16 cellular contexts compared by ENCODE assay signal in the genomic region with DNA sequence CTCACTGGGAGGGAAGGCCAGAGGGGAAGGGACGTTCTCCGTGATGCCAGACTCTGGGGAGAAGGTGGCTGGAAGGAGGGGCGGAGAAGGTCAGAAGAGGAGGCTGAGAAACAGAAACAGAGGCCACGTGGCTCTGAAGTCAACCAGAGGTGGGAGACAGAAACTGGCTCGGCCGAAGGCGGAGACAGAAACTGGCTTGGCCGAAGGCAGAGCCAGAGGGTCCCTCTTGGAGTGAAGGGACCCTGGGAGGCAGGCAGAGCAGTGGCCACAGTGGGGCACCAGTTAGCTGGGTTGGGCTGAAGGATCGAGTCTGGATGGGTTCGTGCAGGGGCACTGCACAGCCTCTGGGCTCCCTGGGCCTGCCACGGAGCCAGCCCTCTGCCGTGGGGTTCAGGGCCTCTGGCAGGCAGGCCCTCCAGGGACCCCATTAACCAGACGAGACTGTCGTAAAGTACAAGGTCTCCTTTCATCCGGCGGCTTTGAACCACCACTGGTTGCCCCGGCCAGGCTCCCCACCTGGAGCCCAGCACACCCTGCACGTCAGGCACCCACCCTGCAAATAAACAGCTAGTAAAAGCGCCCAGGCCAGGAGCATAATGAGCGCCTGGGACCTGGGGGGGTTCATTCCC.
A peak's percentile ranks its signal among the peaks of the same experiment; 100 is the strongest.
DNase-seq lines count a peak whose midpoint lies in the region; ATAC-seq, FAIRE-seq and TF ChIP-seq lines count a peak whose summit lies in the region.
"Had no signal": no experiment of that assay in that cellular context is flagged by ENCODE, and none has a peak within 500 bp of the region (broad histone marks: within the 10 kb centered on the region; RNA-seq: fewer than 3 reads in every experiment).

No MANE protein-coding gene starts in this region.

- H3K27me3 Mint-ChIP-seq in activated naive CD8-positive, alpha-beta T cell treated with anti-CD3 and anti-CD28 coated beads, Interleukin-2, amount 50 U/mL, for 24 hours: peaks cover 2% of the 10 kb centered on the region

- no peak overlapping the region for H3K4me3 ChIP-seq in kidney (ENCODE audit: low read length in 2 of 2)
- H3K4me3 ChIP-seq in aorta (ENCODE audit: low read length in 2 of 2): no peak overlapping the region
- H3K4me3 ChIP-seq: heart left ventricle, SJSA1 had no signal

- no peaks in the 10 kb centered on the region for H3K36me3 Mint-ChIP-seq in activated naive CD8-positive, alpha-beta T cell treated with anti-CD3 and anti-CD28 coated beads, Interleukin-2, amount 50 U/mL, for 24 hours (ENCODE audit: low read depth)
- H3K36me3 Mint-ChIP-seq: mesothelial cell of epicardium had no signal

- H3K9me3 Mint-ChIP-seq in activated naive CD8-positive, alpha-beta T cell treated with anti-CD3 and anti-CD28 coated beads, Interleukin-2, amount 50 U/mL, for 24 hours: no peaks in the 10 kb centered on the region
- H3K9me3 Mint-ChIP-seq: mesothelial cell of epicardium had no signal

- no peak for ATAC-seq in Right ventricle myocardium inferior
- ATAC-seq in activated naive CD8-positive, alpha-beta T cell treated with anti-CD3 and anti-CD28 coated beads, Interleukin-2, amount 50 U/mL, for 24 hours: peak; percentile 9
- ATAC-seq in aorta (ENCODE audit: low FRiP score): peak; percentile 31
- no peak for ATAC-seq in HG02973 (IDR thresholded peaks at IDR 0.05; ENCODE audit: unreplicated experiment)
- no peak for ATAC-seq in GM21390 (IDR thresholded peaks at IDR 0.05; ENCODE audit: unreplicated experiment)

- intact Hi-C loops in cardiac septum (cut with DNase I) (no loop called here), Right ventricle myocardium inferior (cut with DNase I) (no loop called here), kidney (cut with DNase I) (no loop called here), aorta (cut with DNase I) (no loop called here)

- 84 to 87% methylated on average over 20 of the region's 20 CpGs for WGBS in aorta, 2 donors

- H3K27me3 ChIP-seq in aorta (ENCODE audit: control insufficient read depth in 1 of 2, insufficient read depth in 2 of 2, low read length in 1 of 2): no peaks in the 10 kb centered on the region
- H3K27me3 ChIP-seq: heart left ventricle, SJSA1 had no signal

- no peaks in the 10 kb centered on the region for H3K9me3 ChIP-seq in kidney (ENCODE audit: control insufficient read depth in 1 of 2, low read length in 2 of 2)
- H3K9me3 ChIP-seq in aorta (ENCODE audit: control insufficient read depth, low read length): no peaks in the 10 kb centered on the region
- H3K9me3 ChIP-seq: heart left ventricle, SJSA1 had no signal

- peak; percentile 61 for DNase-seq in cardiac septum (ENCODE audit: low spot score)
- no peak for DNase-seq in Right ventricle myocardium inferior (ENCODE audit: missing footprints)
- no peak for DNase-seq in activated naive CD8-positive, alpha-beta T cell treated with anti-CD3 and anti-CD28 coated beads, Interleukin-2, amount 50 U/mL, for 24 hours
- DNase-seq in kidney: peak; percentile 49
- DNase-seq in aorta: peak in 1 of 2 donors; percentile 59
- no peak for DNase-seq in NCI-H2081 treated with DMSO at 0.1 percent for 48 hours (lab: John Stamatoyannopoulos, UW)
- DNase-seq: MV-4-11; stimulated activated CD4-positive, alpha-beta T cell treated with anti-CD3 and anti-CD28 coated beads, Interleukin-2, amount 100 ng/mL, for 24 hours; stimulated activated naive CD4-positive, alpha-beta T cell had no signal

- FAIRE-seq in kidney (lab: Jason Lieb, UNC): no peak
- FAIRE-seq: endometrium had no signal

- TF ChIP-seq CTCF in kidney (IDR thresholded peaks at IDR 0.05; ENCODE audit: borderline replicate concordance, extremely low read depth, insufficient read depth): no peak

- H3K27ac Mint-ChIP-seq in activated naive CD8-positive, alpha-beta T cell treated with anti-CD3 and anti-CD28 coated beads, Interleukin-2, amount 50 U/mL, for 24 hours: no peak overlapping the region
- H3K27ac Mint-ChIP-seq: mesothelial cell of epicardium had no signal

- H3K36me3 ChIP-seq in kidney (ENCODE audit: control insufficient read depth in 1 of 2, insufficient read depth in 2 of 2, low read length in 2 of 2) (no peaks in the 10 kb centered on the region), aorta (ENCODE audit: control insufficient read depth in 1 of 2, insufficient read depth in 2 of 2, low read length in 1 of 2) (no peaks in the 10 kb centered on the region)

- no peak overlapping the region for H3K4me3 Mint-ChIP-seq in activated naive CD8-positive, alpha-beta T cell treated with anti-CD3 and anti-CD28 coated beads, Interleukin-2, amount 50 U/mL, for 24 hours
- H3K4me3 Mint-ChIP-seq: mesothelial cell of epicardium had no signal

- H3K4me1 ChIP-seq in kidney (ENCODE audit: control insufficient read depth in 1 of 2, insufficient read depth in 1 of 2, low read depth in 1 of 2, low read length in 2 of 2): no peaks in the 10 kb centered on the region
- H3K4me1 ChIP-seq in aorta (ENCODE audit: control insufficient read depth in 1 of 2, insufficient read depth in 2 of 2, low read length in 2 of 2): no peaks in the 10 kb centered on the region
- H3K4me1 ChIP-seq: heart left ventricle had no signal

- H3K27ac ChIP-seq in kidney (ENCODE audit: low read depth in 2 of 2, low read length in 2 of 2) (no peak overlapping the region), aorta (ENCODE audit: low read depth in 1 of 2, low read length in 2 of 2) (no peak overlapping the region)
- H3K27ac ChIP-seq: heart left ventricle, SJSA1, VCaP had no signal

- no peak overlapping the region for H3K9ac ChIP-seq in kidney (ENCODE audit: low read length in 2 of 2)

- no peaks in the 10 kb centered on the region for H3K4me1 Mint-ChIP-seq in activated naive CD8-positive, alpha-beta T cell treated with anti-CD3 and anti-CD28 coated beads, Interleukin-2, amount 50 U/mL, for 24 hours

Comparison
In these comparisons a context has a peak if more than half of its experiments do, and no peak if none do; other contexts are left out.
1. DNase-seq: peak in cardiac septum (single experiment) and kidney (single experiment); none in Right ventricle myocardium inferior (single experiment), activated naive CD8-positive, alpha-beta T cell treated with anti-CD3 and anti-CD28 coated beads, Interleukin-2, amount 50 U/mL, for 24 hours (single experiment) and NCI-H2081 treated with DMSO at 0.1 percent for 48 hours (single experiment).
2. ATAC-seq: peak in activated naive CD8-positive, alpha-beta T cell treated with anti-CD3 and anti-CD28 coated beads, Interleukin-2, amount 50 U/mL, for 24 hours (single experiment) and aorta (single experiment); none in Right ventricle myocardium inferior (single experiment), HG02973 (single experiment) and GM21390 (single experiment).